In genomic region chr5:173047838-173048105, GRCh38 we compare ENCODE assay signal across 2 cellular contexts.
TF ChIP-seq lines count a peak whose summit lies in the region.

No MANE protein-coding gene starts in this region.

TF ChIP-seq in IMR-90, 13 proteins besides CTCF, POLR2A, EP300 and RAD21:
- TF ChIP-seq SMC3 (IDR thresholded peaks at IDR 0.05; ENCODE audit: low read depth, low read length) (no peak), NFE2L2 (IDR thresholded peaks at IDR 0.05; ENCODE audit: low read depth, low read length) (no peak), CHD1 (IDR thresholded peaks at IDR 0.05; ENCODE audit: low read depth, low read length) (no peak), RCOR1 (IDR thresholded peaks at IDR 0.05; ENCODE audit: insufficient replicate concordance, low read length) (no peak), MXI1 (IDR thresholded peaks at IDR 0.05; ENCODE audit: borderline replicate concordance, low read depth, low read length) (no peak), RFX5 (IDR thresholded peaks at IDR 0.05; ENCODE audit: low read depth, low read length) (no peak), ELK1 (IDR thresholded peaks at IDR 0.05; ENCODE audit: borderline replicate concordance, low read depth, low read length) (no peak), BHLHE40 (IDR thresholded peaks at IDR 0.05; ENCODE audit: low read depth, low read length) (no peak), CEBPB (IDR thresholded peaks at IDR 0.05; ENCODE audit: low read depth, low read length) (no peak), MAFK (IDR thresholded peaks at IDR 0.05; ENCODE audit: low read depth, low read length) (no peak), USF2 (IDR thresholded peaks at IDR 0.05; ENCODE audit: low read depth, low read length) (no peak), FOS (IDR thresholded peaks at IDR 0.05; ENCODE audit: low read depth, low read length) (no peak), MAZ (IDR thresholded peaks at IDR 0.05; ENCODE audit: borderline replicate concordance, low read depth, low read length) (no peak)

TF ChIP-seq in K562, 482 proteins besides CTCF, POLR2A, EP300 and RAD21:
- TF ChIP-seq PKNOX1 (IDR thresholded peaks at IDR 0.05) (no peak), FUS (optimal IDR thresholded peaks at IDR 0.05; ENCODE audit: low read depth, low read length) (no peak), ZBTB7A (IDR thresholded peaks at IDR 0.05; ENCODE audit: borderline replicate concordance, control insufficient read depth, low read depth, low read length) (no peak), GABPB2 (CRISPR knock-in tag; conservative IDR thresholded peaks at IDR 0.05) (no peak), TBL1XR1 (IDR thresholded peaks at IDR 0.05; ENCODE audit: low read length in 2 of 2) (no peak), TEAD1 (CRISPR knock-in tag; IDR thresholded peaks at IDR 0.05) (no peak), SOX6 (IDR thresholded peaks at IDR 0.05) (no peak), POLR2G (IDR thresholded peaks at IDR 0.05; ENCODE audit: low read depth, low read length) (no peak), CXXC5 (CRISPR knock-in tag; IDR thresholded peaks at IDR 0.05) (no peak), PCBP2 (IDR thresholded peaks at IDR 0.05; ENCODE audit: low read depth, low read length, poor library complexity, severe bottlenecking) (no peak), PHTF2 (CRISPR knock-in tag; IDR thresholded peaks at IDR 0.05) (no peak), ERF (CRISPR knock-in tag; IDR thresholded peaks at IDR 0.05) (no peak), E2F6 (IDR thresholded peaks at IDR 0.05; ENCODE audit: borderline replicate concordance in 1 of 2, extremely low read depth in 1 of 2, insufficient read depth in 1 of 2, insufficient read length in 1 of 2, low read depth in 1 of 2, low read length in 1 of 2, poor library complexity in 1 of 2, severe bottlenecking in 1 of 2) (no peak), REST (CRISPR knock-in tag; IDR thresholded peaks at IDR 0.05; ENCODE audit: low read depth) (no peak), POLR2H (tag; IDR thresholded peaks at IDR 0.05; ENCODE audit: low read depth) (no peak), FOXP1 (CRISPR knock-in tag; IDR thresholded peaks at IDR 0.05) (no peak), TEAD4 (IDR thresholded peaks at IDR 0.05; ENCODE audit: low read length) (no peak), TEAD4 (CRISPR knock-in tag; IDR thresholded peaks at IDR 0.05; ENCODE audit: borderline replicate concordance) (no peak)
